Comparison of ENCODE assay signal across 21 cellular contexts in genomic region chr11:78219493-78220217, GRCh38. TPM values are rescaled to one million over a fixed set of nuclear protein-coding genes. Genes with fewer than 3 reads are reported as not detected.
A peak's percentile ranks its signal among the peaks of the same experiment; 100 is the strongest.
DNase-seq lines count a peak whose midpoint lies in the region; ATAC-seq and TF ChIP-seq lines count a peak whose summit lies in the region.
"Had no signal": no experiment of that assay in that cellular context is flagged by ENCODE, and none has a peak within 500 bp of the region (broad histone marks: within the 10 kb centered on the region; RNA-seq: fewer than 3 reads in every experiment).

No MANE protein-coding gene starts in this region.

- TF ChIP-seq POLR2A in thyroid gland (IDR thresholded peaks at IDR 0.05): no peak

- peak; percentile 64 for ATAC-seq in activated CD4-positive, alpha-beta T cell treated with anti-CD3 and anti-CD28 coated beads for 36 hours
- ATAC-seq in CD8-positive, alpha-beta T cell: no peak
- no peak for ATAC-seq in naive thymus-derived CD8-positive, alpha-beta T cell
- ATAC-seq in GM19023 (IDR thresholded peaks at IDR 0.05; ENCODE audit: unreplicated experiment): no peak
- ATAC-seq: GM23338, heart left ventricle, SK-N-SH treated with all-trans-retinoic acid at 6 μM for 48 hours had no signal

- H3K4me1 Mint-ChIP-seq in activated CD4-positive, alpha-beta T cell treated with anti-CD3 and anti-CD28 coated beads for 36 hours: peaks cover 16% of the 10 kb centered on the region
- H3K4me1 Mint-ChIP-seq in CD8-positive, alpha-beta T cell (ENCODE audit: low read depth): peaks cover 3% of the 10 kb centered on the region
- peaks cover 8 to 18% (median 13%) of the 10 kb centered on the region in 4 donors for H3K4me1 Mint-ChIP-seq in naive thymus-derived CD8-positive, alpha-beta T cell
- H3K4me1 Mint-ChIP-seq: CD8-positive, alpha-beta memory T cell; GM23338 had no signal

- CTCF ChIA-PET in activated CD4-positive, alpha-beta T cell treated with anti-CD3 and anti-CD28 coated beads for 36 hours (lab: Charles Lee): interaction anchor here (0.6 kb wide), 1 partner anchor 30 kb away, joined by 3 read pairs; no protein-coding TSS in a partner anchor
- CTCF ChIA-PET in CD8-positive, alpha-beta T cell (lab: Charles Lee): interaction anchor here (0.6 kb wide), 1 partner anchor 147 kb away, joined by 3 read pairs; no protein-coding TSS in a partner anchor

- no peaks in the 10 kb centered on the region for H3K9me3 Mint-ChIP-seq in activated CD4-positive, alpha-beta T cell treated with anti-CD3 and anti-CD28 coated beads for 36 hours (ENCODE audit: low read depth)
- H3K9me3 Mint-ChIP-seq in CD8-positive, alpha-beta T cell: no peaks in the 10 kb centered on the region
- H3K9me3 Mint-ChIP-seq in naive thymus-derived CD8-positive, alpha-beta T cell: no peaks in the 10 kb centered on the region
- H3K9me3 Mint-ChIP-seq: CD8-positive, alpha-beta memory T cell; GM23338 had no signal

- peaks cover 4% of the 10 kb centered on the region for H3K36me3 Mint-ChIP-seq in activated CD4-positive, alpha-beta T cell treated with anti-CD3 and anti-CD28 coated beads for 36 hours (ENCODE audit: low read depth)
- H3K36me3 Mint-ChIP-seq in CD8-positive, alpha-beta T cell: peaks cover 29% of the 10 kb centered on the region
- peaks cover 0 to 8% (median 5%) of the 10 kb centered on the region in 3 donors for H3K36me3 Mint-ChIP-seq in naive thymus-derived CD8-positive, alpha-beta T cell

- no peak overlapping the region for H3K4me3 ChIP-seq in CD8-positive, alpha-beta T cell (ENCODE audit: low read depth, low read length)
- H3K4me3 ChIP-seq in thyroid gland (replicated peaks in 1 of 3): no peak overlapping the region
- H3K4me3 ChIP-seq: cardiac muscle cell, GM23338, heart left ventricle had no signal

- POLR2A ChIA-PET in activated CD4-positive, alpha-beta T cell treated with anti-CD3 and anti-CD28 coated beads for 36 hours (lab: Charles Lee): interaction anchor here (0.5 kb wide), 1 partner anchor 60 kb away, joined by 3 read pairs; no protein-coding TSS in a partner anchor
- POLR2A ChIA-PET in CD8-positive, alpha-beta T cell (lab: Charles Lee): no interaction called here
- POLR2A ChIA-PET in naive thymus-derived CD8-positive, alpha-beta T cell (lab: Charles Lee): no interaction called here

- H3K4me1 ChIP-seq in CD8-positive, alpha-beta T cell (ENCODE audit: insufficient read depth, low read length): no peaks in the 10 kb centered on the region
- no peaks in the 10 kb centered on the region for H3K4me1 ChIP-seq in thyroid gland
- H3K4me1 ChIP-seq: heart left ventricle had no signal

- intact Hi-C loops in activated CD4-positive, alpha-beta T cell treated with anti-CD3 and anti-CD28 coated beads for 36 hours (cut with DNase I, micrococcal nuclease): no loop called here
- intact Hi-C loops in CD8-positive, alpha-beta T cell (cut with DNase I, micrococcal nuclease): no loop called here
- intact Hi-C loops in thyroid gland (cut with DNase I): loop anchor here (10.0 kb wide), 2 partner anchors 195 to 345 kb away; partner anchors contain the start of gene GAB2

- no peaks in the 10 kb centered on the region for H3K27me3 ChIP-seq in CD8-positive, alpha-beta T cell (ENCODE audit: insufficient read depth, low read length)
- no peaks in the 10 kb centered on the region for H3K27me3 ChIP-seq in thyroid gland
- H3K27me3 ChIP-seq: cardiac muscle cell, heart left ventricle, neutrophil had no signal

- no peaks in the 10 kb centered on the region for H3K27me3 Mint-ChIP-seq in activated CD4-positive, alpha-beta T cell treated with anti-CD3 and anti-CD28 coated beads for 36 hours
- no peaks in the 10 kb centered on the region for H3K27me3 Mint-ChIP-seq in CD8-positive, alpha-beta T cell (ENCODE audit: low read depth)
- H3K27me3 Mint-ChIP-seq in naive thymus-derived CD8-positive, alpha-beta T cell: no peaks in the 10 kb centered on the region
- H3K27me3 Mint-ChIP-seq: CD8-positive, alpha-beta memory T cell had no signal

- DNase-seq in activated CD4-positive, alpha-beta T cell treated with anti-CD3 and anti-CD28 coated beads for 36 hours: no peak
- DNase-seq in activated CD4-positive, alpha-beta T cell treated with anti-CD3 and anti-CD28 coated beads for 48 hours: no peak
- DNase-seq in CD8-positive, alpha-beta T cell: peak in 1 of 7 experiments; percentile 37
- DNase-seq in caudate nucleus (lab: John Stamatoyannopoulos, UW): no peak
- no peak for DNase-seq in naive thymus-derived CD8-positive, alpha-beta T cell
- no peak for DNase-seq in thyroid gland
- no peak for DNase-seq in A172 (ENCODE audit: low spot score)
- DNase-seq: AML-193; CD8-positive, alpha-beta memory T cell; DMS53; GF-D8; NCI-H1105 treated with DMSO at 0.1 percent for 48 hours; NCI-H2081; NCI-H774; T1000 had no signal

- no peaks in the 10 kb centered on the region for H3K9me3 ChIP-seq in CD8-positive, alpha-beta T cell (ENCODE audit: low read length)
- H3K9me3 ChIP-seq in thyroid gland: no peaks in the 10 kb centered on the region
- H3K9me3 ChIP-seq: heart left ventricle had no signal

- H3K27ac ChIP-seq in CD8-positive, alpha-beta T cell (ENCODE audit: low read depth, low read length): no peak overlapping the region
- peak overlapping the region; percentile 1 for H3K27ac ChIP-seq in caudate nucleus (ENCODE audit: low read depth, low read length)
- H3K27ac ChIP-seq in thyroid gland: no peak overlapping the region
- H3K27ac ChIP-seq: cardiac muscle cell, heart left ventricle, neutrophil had no signal

- no peak for TF ChIP-seq CTCF in CD8-positive, alpha-beta T cell (IDR thresholded peaks at IDR 0.05)
- no peak for TF ChIP-seq CTCF in thyroid gland (IDR thresholded peaks at IDR 0.05)

- no peaks in the 10 kb centered on the region for H3K36me3 ChIP-seq in CD8-positive, alpha-beta T cell (ENCODE audit: insufficient read depth, low read length)
- H3K36me3 ChIP-seq in thyroid gland: peaks cover 23 to 27% of the 10 kb centered on the region in 2 donors

- no peak overlapping the region for H3K4me3 Mint-ChIP-seq in activated CD4-positive, alpha-beta T cell treated with anti-CD3 and anti-CD28 coated beads for 36 hours
- no peak overlapping the region for H3K4me3 Mint-ChIP-seq in CD8-positive, alpha-beta T cell
- no peak overlapping the region for H3K4me3 Mint-ChIP-seq in naive thymus-derived CD8-positive, alpha-beta T cell
- H3K4me3 Mint-ChIP-seq: GM23338 had no signal

- 96 to 100% methylated on average over 6 to 7 of the region's 7 CpGs for WGBS in thyroid gland, 2 donors

- H3K27ac Mint-ChIP-seq in activated CD4-positive, alpha-beta T cell treated with anti-CD3 and anti-CD28 coated beads for 36 hours: peak overlapping the region; percentile 26
- H3K27ac Mint-ChIP-seq in CD8-positive, alpha-beta T cell: peak overlapping the region; percentile 55
- H3K27ac Mint-ChIP-seq in naive thymus-derived CD8-positive, alpha-beta T cell: peak overlapping the region in 7 of 10 donors; percentile 5 to 73 (median 34)
- H3K27ac Mint-ChIP-seq: GM23338 had no signal

RNA-seq across cellular contexts. Expression of gene USP35, which starts 30.9 kb away (rescaled TPM):
- total RNA-seq in activated CD4-positive, alpha-beta T cell treated with anti-CD3 and anti-CD28 coated beads for 36 hours: 1 to 10 TPM; 9.2 to 9.8 TPM
- total RNA-seq in CD8-positive, alpha-beta T cell: 10 to 100 TPM; 22.3 to 23.4 TPM
- 10 to 100 TPM; 11.4 to 12.4 TPM for total RNA-seq in naive thymus-derived CD8-positive, alpha-beta T cell
- 1 to 10 TPM in 2 of 3 donors, under 1 TPM in 1; 0.76 to 1.5 (median 1.5) TPM for polyA plus RNA-seq in naive thymus-derived CD8-positive, alpha-beta T cell
- 10 to 100 TPM; 13.5 to 18.1 (median 14.3) TPM for total RNA-seq in thyroid gland
- total RNA-seq in A172 (2014; rRNA removed; shearing (Covaris generic)): 4.6 and 5.8 TPM in 2 replicates

RNA-seq across cellular contexts. Expression of gene KCTD21, which starts 31.2 kb away (rescaled TPM):
- 1 to 10 TPM; 9.0 to 9.8 TPM for total RNA-seq in activated CD4-positive, alpha-beta T cell treated with anti-CD3 and anti-CD28 coated beads for 36 hours
- 1 to 10 TPM; 3.0 to 3.4 TPM for total RNA-seq in CD8-positive, alpha-beta T cell
- 1 to 10 TPM; 5.1 to 6.1 TPM for total RNA-seq in naive thymus-derived CD8-positive, alpha-beta T cell
- 1 to 10 TPM in 1 of 3 donors, under 1 TPM in 2; 0.08 to 2.5 (median 0.94) TPM for polyA plus RNA-seq in naive thymus-derived CD8-positive, alpha-beta T cell
- 10 to 100 TPM; 16.6 to 23.4 (median 17.0) TPM for total RNA-seq in thyroid gland
- total RNA-seq in A172 (2014; rRNA removed; shearing (Covaris generic)): 4.8 and 5.2 TPM in 2 replicates
